Comparison of ENCODE assay signal across 33 cellular contexts in the genomic region with DNA sequence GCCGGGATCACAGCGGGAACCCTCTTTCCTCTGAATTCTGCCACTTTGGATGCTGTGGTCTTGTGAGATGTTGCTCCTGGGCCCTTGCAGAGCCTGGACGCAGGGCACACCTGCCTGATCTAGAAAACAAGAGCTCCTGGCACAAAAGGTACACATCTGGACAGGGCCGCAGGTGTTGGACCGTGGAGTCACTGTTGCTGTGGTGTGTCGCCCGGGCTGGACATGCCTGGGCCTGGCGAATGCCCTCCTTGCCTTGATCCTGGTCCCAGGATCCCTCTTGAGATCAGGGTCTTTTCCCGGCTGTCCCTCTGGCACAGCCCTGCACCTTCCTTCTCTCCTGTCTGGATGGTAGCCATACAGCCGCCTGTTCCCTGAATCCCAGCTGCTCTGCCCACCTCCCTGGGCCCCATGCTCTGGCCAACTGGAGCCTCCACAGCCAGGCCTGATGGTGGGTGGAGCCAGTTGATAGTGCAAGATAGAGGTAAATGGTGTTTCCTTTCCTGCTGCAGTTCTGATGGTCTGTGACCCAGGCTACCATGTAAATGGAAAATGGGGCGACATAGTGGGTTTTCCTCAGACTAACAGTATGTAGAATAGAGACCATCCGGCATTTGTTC. TPM values are rescaled to one million over a fixed set of nuclear protein-coding genes. Genes with fewer than 3 reads are reported as not detected.
DNase-seq lines count a peak whose midpoint lies in the region; ATAC-seq, FAIRE-seq and TF ChIP-seq lines count a peak whose summit lies in the region.
"Had no signal": no experiment of that assay in that cellular context is flagged by ENCODE, and none has a peak within 500 bp of the region (broad histone marks: within the 10 kb centered on the region; RNA-seq: fewer than 3 reads in every experiment).

No MANE protein-coding gene starts in this region.

- 0 out of 2 replicates have a peak overlapping the region, but pooled peaks have one; percentile 13 for H3K4me2 ChIP-seq in HepG2 (ENCODE audit: low read depth, low read length)
- H3K4me2 ChIP-seq: A549, smooth muscle cell had no signal

- intact Hi-C loops in HepG2 (cut with micrococcal nuclease; ENCODE audit: unreplicated experiment) (no loop called here), right lobe of liver (cut with DNase I) (no loop called here)

- DNase-seq in HepG2 (ENCODE audit: low spot score) (no peak), right lobe of liver (no peak), RWPE1 (ENCODE audit: low spot score) (no peak), NCI-H146 treated with DMSO at 0.1 percent for 48 hours (lab: John Stamatoyannopoulos, UW; ENCODE audit: unreplicated experiment) (no peak)
- no peak for DNase-seq in activated naive CD4-positive, alpha-beta T cell treated with anti-CD3 and anti-CD28 coated beads, Interleukin-2, amount 10 ng/mL, durations not matched to agents 7 days and 5 days
- no peak for DNase-seq in activated CD8-positive, alpha-beta T cell treated with anti-CD3 and anti-CD28 coated beads, Interleukin-2, amount 10 ng/mL, durations not matched to agents 7 days and 5 days
- DNase-seq: activated CD4-positive, alpha-beta memory T cell treated with anti-CD3 and anti-CD28 coated beads, Interleukin-2, amount 10 ng/mL, durations not matched to agents 7 days and 5 days; activated CD4-positive, CD25-positive, alpha-beta regulatory T cell treated with anti-CD3 and anti-CD28 coated beads, Interleukin-2, amount 50 U/mL, for 72 hours; activated naive CD8-positive, alpha-beta T cell treated with anti-CD3 and anti-CD28 coated beads, Interleukin-2, amount 10 ng/mL, durations not matched to agents 7 days and 5 days; AML-193; CD8-positive, alpha-beta memory T cell; cerebellar nuclear complex; DMS53; GDM1; HCEC 1CT; hypothalamus; immature natural killer cell; Karpas-422; left colon; NCI-H1694 treated with DMSO at 0.1 percent for 48 hours; retina; stimulated activated CD4-positive, alpha-beta T cell treated with anti-CD3 and anti-CD28 coated beads, Interleukin-1b, Interleukin-23, amount 100 ng/mL, for 48 hours; stimulated activated CD8-positive, alpha-beta memory T cell treated with anti-CD3 and anti-CD28 coated beads, Interleukin-4, amount 100 ng/mL, for 48 hours; stimulated activated naive CD8-positive, alpha-beta T cell treated with anti-CD3 and anti-CD28 coated beads, Interleukin-15, amount 100 ng/mL, for 72 hours had no signal

- peaks cover 91% of the 10 kb centered on the region for H3K79me2 ChIP-seq in HepG2 (ENCODE audit: insufficient read depth, low read length)

- in situ Hi-C loops in HepG2 (cut with HindIII; ENCODE audit: extremely low pct_ligation_motif_present, low pct_unique_long_range_greater_than_20kb), result no loop called here

- no peaks in the 10 kb centered on the region for H3K9me3 ChIP-seq in HepG2 (ENCODE audit: low read length)
- H3K9me3 ChIP-seq in right lobe of liver, result no peaks in the 10 kb centered on the region
- H3K9me3 ChIP-seq: A549, gastroesophageal sphincter, thyroid gland had no signal

- peaks cover 24% of the 10 kb centered on the region for H3K27me3 Mint-ChIP-seq in nephron (ENCODE audit: low read depth)
- peaks cover 93% of the 10 kb centered on the region for H3K27me3 Mint-ChIP-seq in activated naive CD4-positive, alpha-beta T cell treated with anti-CD3 and anti-CD28 coated beads, Interleukin-2, amount 10 ng/mL, durations not matched to agents 7 days and 5 days
- H3K27me3 Mint-ChIP-seq in activated CD8-positive, alpha-beta T cell treated with anti-CD3 and anti-CD28 coated beads, Interleukin-2, amount 10 ng/mL, durations not matched to agents 7 days and 5 days (ENCODE audit: low read depth), result peaks cover 51% of the 10 kb centered on the region

- no peak overlapping the region for H3K27ac ChIP-seq in HepG2 (ENCODE audit: extremely low read length, insufficient read depth, low read length)
- H3K27ac ChIP-seq in right lobe of liver, result no peak overlapping the region
- H3K27ac ChIP-seq in RWPE1, result peak overlapping the region; percentile 48
- H3K27ac ChIP-seq: A549, gastroesophageal sphincter had no signal

- peaks cover 29% of the 10 kb centered on the region for H3K36me3 Mint-ChIP-seq in nephron (ENCODE audit: low read depth)
- peaks cover 2% of the 10 kb centered on the region for H3K36me3 Mint-ChIP-seq in activated naive CD4-positive, alpha-beta T cell treated with anti-CD3 and anti-CD28 coated beads, Interleukin-2, amount 10 ng/mL, durations not matched to agents 7 days and 5 days
- peaks cover 3% of the 10 kb centered on the region for H3K36me3 Mint-ChIP-seq in activated CD8-positive, alpha-beta T cell treated with anti-CD3 and anti-CD28 coated beads, Interleukin-2, amount 10 ng/mL, durations not matched to agents 7 days and 5 days (ENCODE audit: low read depth)
- H3K36me3 Mint-ChIP-seq: activated naive CD8-positive, alpha-beta T cell treated with anti-CD3 and anti-CD28 coated beads, Interleukin-2, amount 10 ng/mL, durations not matched to agents 7 days and 5 days had no signal

- no peaks in the 10 kb centered on the region for H3K9me3 Mint-ChIP-seq in nephron
- no peaks in the 10 kb centered on the region for H3K9me3 Mint-ChIP-seq in activated naive CD4-positive, alpha-beta T cell treated with anti-CD3 and anti-CD28 coated beads, Interleukin-2, amount 10 ng/mL, durations not matched to agents 7 days and 5 days
- H3K9me3 Mint-ChIP-seq in activated CD8-positive, alpha-beta T cell treated with anti-CD3 and anti-CD28 coated beads, Interleukin-2, amount 10 ng/mL, durations not matched to agents 7 days and 5 days (ENCODE audit: insufficient read depth), result no peaks in the 10 kb centered on the region
- H3K9me3 Mint-ChIP-seq: activated CD4-positive, alpha-beta memory T cell treated with anti-CD3 and anti-CD28 coated beads, Interleukin-2, amount 10 ng/mL, durations not matched to agents 7 days and 5 days; activated naive CD8-positive, alpha-beta T cell treated with anti-CD3 and anti-CD28 coated beads, Interleukin-2, amount 10 ng/mL, durations not matched to agents 7 days and 5 days; activated T-helper 2 cell treated with anti-CD3 and anti-CD28 coated beads, Interferon-gamma antibody, Interleukin-2, Interleukin-4, amounts not matched to agents 10 μg/mL and 5 μg/mL and 100 μg/mL, durations not matched to agents 14 hours and 24 hours and 36 hours; CD8-positive, alpha-beta memory T cell; immature natural killer cell; stimulated activated naive CD8-positive, alpha-beta T cell treated with anti-CD3 and anti-CD28 coated beads, Interleukin-15, amount 100 ng/mL, for 72 hours; T-helper 1 cell treated with Interleukin-12 subunit alpha and Interleukin-12 subunit beta and Interleukin-4 antibody, amounts not matched to agents 30 μg/mL and 1 μg/mL, for 36 hours had no signal

- BruUV-seq in HepG2 (replicated peaks; lab: Mats Ljungman, UMichigan), result no TSS peak

- CTCF ChIA-PET in HepG2 (lab: Yijun Ruan, JAX; ENCODE audit: low intra/inter-chr PET ratio, low total read pairs), result no interaction called here
- CTCF ChIA-PET in RWPE1 (lab: Yijun Ruan, JAX), result no interaction called here
- CTCF ChIA-PET in activated naive CD4-positive, alpha-beta T cell treated with anti-CD3 and anti-CD28 coated beads, Interleukin-2, amount 10 ng/mL, durations not matched to agents 7 days and 5 days (lab: Charles Lee), result interaction anchor here (1.0 kb wide), 1 partner anchor 41 kb away, joined by 3 read pairs; no protein-coding TSS in a partner anchor
- CTCF ChIA-PET in activated CD8-positive, alpha-beta T cell treated with anti-CD3 and anti-CD28 coated beads, Interleukin-2, amount 10 ng/mL, durations not matched to agents 7 days and 5 days (lab: Charles Lee), result no interaction called here

- peaks cover 32% of the 10 kb centered on the region for H3K4me1 Mint-ChIP-seq in nephron
- peaks cover 14% of the 10 kb centered on the region for H3K4me1 Mint-ChIP-seq in activated naive CD4-positive, alpha-beta T cell treated with anti-CD3 and anti-CD28 coated beads, Interleukin-2, amount 10 ng/mL, durations not matched to agents 7 days and 5 days
- peaks cover 22% of the 10 kb centered on the region for H3K4me1 Mint-ChIP-seq in activated CD8-positive, alpha-beta T cell treated with anti-CD3 and anti-CD28 coated beads, Interleukin-2, amount 10 ng/mL, durations not matched to agents 7 days and 5 days (ENCODE audit: low read depth)

- H3K36me3 ChIP-seq in HepG2 (replicated peaks in 1 of 2; ENCODE audit: control insufficient read depth in 1 of 2, insufficient read depth in 2 of 2, low read length in 2 of 2) (peaks cover 27 to 61% of the 10 kb centered on the region in 2 experiments), right lobe of liver (no peaks in the 10 kb centered on the region)
- H3K36me3 ChIP-seq: thyroid gland had no signal

- POLR2A ChIA-PET in HepG2 (lab: Yijun Ruan, JAX), result interaction anchor here (1.0 to 2.2 kb wide), 6 partner anchors 17 to 123 kb away, joined by 3 to 15 read pairs (median 6); no protein-coding TSS in a partner anchor
- POLR2A ChIA-PET in RWPE1 (lab: Yijun Ruan, JAX; ENCODE audit: low non-redundant PET), result no interaction called here
- POLR2A ChIA-PET in activated CD8-positive, alpha-beta T cell treated with anti-CD3 and anti-CD28 coated beads, Interleukin-2, amount 10 ng/mL, durations not matched to agents 7 days and 5 days (lab: Charles Lee), result no interaction called here

- WGBS in HepG2 (ENCODE audit: low lambda C conversion rate), result 100% methylated on average over 7 of the region's 12 CpGs
- 87% methylated on average over 4 of the region's 12 CpGs for WGBS in right lobe of liver (ENCODE audit: insufficient coverage, low coverage, low lambda C conversion rate, missing lambda C conversion rate)

- peak overlapping the region; percentile 21 to 89 (median 25) for H3K4me3 Mint-ChIP-seq in nephron
- H3K4me3 Mint-ChIP-seq in activated naive CD4-positive, alpha-beta T cell treated with anti-CD3 and anti-CD28 coated beads, Interleukin-2, amount 10 ng/mL, durations not matched to agents 7 days and 5 days, result no peak overlapping the region
- no peak overlapping the region for H3K4me3 Mint-ChIP-seq in activated CD8-positive, alpha-beta T cell treated with anti-CD3 and anti-CD28 coated beads, Interleukin-2, amount 10 ng/mL, durations not matched to agents 7 days and 5 days
- H3K4me3 Mint-ChIP-seq: activated CD4-positive, alpha-beta memory T cell treated with anti-CD3 and anti-CD28 coated beads, Interleukin-2, amount 10 ng/mL, durations not matched to agents 7 days and 5 days; activated naive CD8-positive, alpha-beta T cell treated with anti-CD3 and anti-CD28 coated beads, Interleukin-2, amount 10 ng/mL, durations not matched to agents 7 days and 5 days; stimulated activated naive CD8-positive, alpha-beta T cell treated with anti-CD3 and anti-CD28 coated beads, Interleukin-15, amount 100 ng/mL, for 72 hours; T-helper 1 cell treated with Interleukin-12 subunit alpha and Interleukin-12 subunit beta and Interleukin-4 antibody, amounts not matched to agents 30 μg/mL and 1 μg/mL, for 36 hours had no signal

- H3K4me3 ChIP-seq in HepG2 (replicated peaks in 1 of 3; ENCODE audit: insufficient read depth in 1 of 3, low read depth in 2 of 3, low read length in 3 of 3) (no peak overlapping the region; a peak in 1 of 6 replicates), right lobe of liver (no peak overlapping the region)
- H3K4me3 ChIP-seq: A549, gastroesophageal sphincter, smooth muscle cell, thyroid gland had no signal

- peak overlapping the region in 1 of 3 experiments; percentile 36 for H3K27ac Mint-ChIP-seq in nephron
- H3K27ac Mint-ChIP-seq in activated naive CD4-positive, alpha-beta T cell treated with anti-CD3 and anti-CD28 coated beads, Interleukin-2, amount 10 ng/mL, durations not matched to agents 7 days and 5 days, result no peak overlapping the region
- H3K27ac Mint-ChIP-seq in activated CD8-positive, alpha-beta T cell treated with anti-CD3 and anti-CD28 coated beads, Interleukin-2, amount 10 ng/mL, durations not matched to agents 7 days and 5 days, result no peak overlapping the region
- H3K27ac Mint-ChIP-seq: activated CD4-positive, alpha-beta memory T cell treated with anti-CD3 and anti-CD28 coated beads, Interleukin-2, amount 10 ng/mL, durations not matched to agents 7 days and 5 days; activated naive CD8-positive, alpha-beta T cell treated with anti-CD3 and anti-CD28 coated beads, Interleukin-2, amount 10 ng/mL, durations not matched to agents 7 days and 5 days; activated T-helper 2 cell treated with anti-CD3 and anti-CD28 coated beads, Interferon-gamma antibody, Interleukin-2, Interleukin-4, amounts not matched to agents 10 μg/mL and 5 μg/mL and 100 μg/mL, durations not matched to agents 14 hours and 24 hours and 36 hours; stimulated activated naive CD8-positive, alpha-beta T cell treated with anti-CD3 and anti-CD28 coated beads, Interleukin-15, amount 100 ng/mL, for 72 hours; T-helper 1 cell treated with Interleukin-12 subunit alpha and Interleukin-12 subunit beta and Interleukin-4 antibody, amounts not matched to agents 30 μg/mL and 1 μg/mL, for 36 hours had no signal

- H3K27me3 ChIP-seq in HepG2 (ENCODE audit: control insufficient read depth in 1 of 2, insufficient read depth in 2 of 2, low read length in 2 of 2) (no peaks in the 10 kb centered on the region), right lobe of liver (no peaks in the 10 kb centered on the region)
- H3K27me3 ChIP-seq: gastroesophageal sphincter, thyroid gland had no signal

- H3K4me1 ChIP-seq in HepG2 (ENCODE audit: insufficient read depth, low read length) (peaks cover 72% of the 10 kb centered on the region), right lobe of liver (peaks cover 0 to 27% (median 5%) of the 10 kb centered on the region in 4 donors)

- ATAC-seq in HepG2 (no peak), right lobe of liver (no peak), HG02840 (IDR thresholded peaks at IDR 0.05; ENCODE audit: low FRiP score, unreplicated experiment) (no peak)
- no peak for ATAC-seq in activated CD8-positive, alpha-beta T cell treated with anti-CD3 and anti-CD28 coated beads, Interleukin-2, amount 10 ng/mL, durations not matched to agents 7 days and 5 days
- ATAC-seq: A549; gastroesophageal sphincter; left colon; stimulated activated naive CD8-positive, alpha-beta T cell treated with anti-CD3 and anti-CD28 coated beads, Interleukin-15, amount 100 ng/mL, for 72 hours had no signal

- H2AFZ ChIP-seq in HepG2 (ENCODE audit: low read length), result no peak overlapping the region

- peaks cover 79% of the 10 kb centered on the region for H4K20me1 ChIP-seq in HepG2 (ENCODE audit: insufficient read depth, low read length)

- no peak for FAIRE-seq in HepG2 (lab: Jason Lieb, UNC)
- FAIRE-seq: A549, astrocyte had no signal

- TF ChIP-seq POLR2A in HepG2 (IDR thresholded peaks at IDR 0.05; ENCODE audit: insufficient read depth in 1 of 2, low read depth in 2 of 2, low read length in 2 of 2) (no peak), right lobe of liver (IDR thresholded peaks at IDR 0.05) (no peak)

- TF ChIP-seq CTCF in HepG2 (CRISPR knock-in tag; IDR thresholded peaks at IDR 0.05) (no peak), right lobe of liver (IDR thresholded peaks at IDR 0.05) (no peak), RWPE1 (conservative IDR thresholded peaks at IDR 0.05; ENCODE audit: low read depth) (no peak), nephron (IDR thresholded peaks at IDR 0.05; ENCODE audit: unreplicated experiment in 3 of 3) (no peak)

- no peak overlapping the region for H3K9ac ChIP-seq in HepG2 (ENCODE audit: insufficient read depth, low read depth, low read length)

- no peak for TF ChIP-seq RAD21 in HepG2 (CRISPR knock-in tag; IDR thresholded peaks at IDR 0.05)

- TF ChIP-seq EP300 in HepG2 (IDR thresholded peaks at IDR 0.05; ENCODE audit: low read depth in 2 of 2, low read length in 2 of 2) (no peak), HepG2 (CRISPR knock-in tag; IDR thresholded peaks at IDR 0.05; ENCODE audit: borderline replicate concordance) (no peak)

RNA-seq across cellular contexts. Expression of a gene that starts 5.0 kb away (rescaled TPM):
- total RNA-seq in HepG2 (2016; rRNA removed; fragmentation: Illumina TruSeq; extraction: Trizol) (11.0 TPM in 2 replicates), right lobe of liver (10 to 100 TPM; 12.6 to 19.2 (median 14.9) TPM)
- total RNA-seq in HepG2 (2016; cell fraction: cytosol; rRNA removed; fragmentation: Illumina TruSeq; extraction: Trizol; ENCODE audit: low read depth), result 2.8 and 3.0 TPM in 2 replicates
- 9.5 and 11.3 TPM in 2 replicates for total RNA-seq in HepG2 (2016; cell fraction: insoluble cytoplasmic fraction; rRNA removed; fragmentation: Illumina TruSeq; extraction: Trizol)
- total RNA-seq in HepG2 (2016; cell fraction: membrane; rRNA removed; fragmentation: Illumina TruSeq; extraction: Trizol), result 15.4 and 15.8 TPM in 2 replicates
- total RNA-seq in HepG2 (2016; cell fraction: nucleus; rRNA removed; fragmentation: Illumina TruSeq; extraction: Trizol), result 14.9 TPM in 2 replicates
- 12.4 and 15.9 TPM in 2 replicates for polyA plus RNA-seq in HepG2 (2011; rRNA removed)
- polyA plus RNA-seq in HepG2 (2011; cell fraction: cytosol; rRNA removed), result 6.6 and 10.1 TPM in 2 replicates
- polyA plus RNA-seq in HepG2 (2011; cell fraction: nucleus; rRNA removed), result 47.8 and 59.4 TPM in 2 replicates
- polyA plus RNA-seq in HepG2 (2012), result 53.6 and 69.1 TPM in 2 replicates
- polyA plus RNA-seq in HepG2 (2016; cell fraction: cytosol; fragmentation: Illumina TruSeq; extraction: Trizol; ENCODE audit: low read depth), result 10.9 and 11.7 TPM in 2 replicates
- polyA plus RNA-seq in HepG2 (2016; cell fraction: insoluble cytoplasmic fraction; fragmentation: Illumina TruSeq; extraction: Trizol; ENCODE audit: low read depth), result 37.6 and 56.8 TPM in 2 replicates
- 44.1 and 44.7 TPM in 2 replicates for polyA plus RNA-seq in HepG2 (2016; cell fraction: membrane; fragmentation: Illumina TruSeq; extraction: Trizol; ENCODE audit: low read depth)
- polyA plus RNA-seq in HepG2 (2016; cell fraction: nucleus; fragmentation: Illumina TruSeq; extraction: Trizol; ENCODE audit: insufficient read depth, low read depth), result 75.1 and 80.7 TPM in 2 replicates
- 3.3 and 26.4 TPM in 2 replicates for polyA minus RNA-seq in HepG2 (2011; rRNA and poly(A)+ RNA removed; ENCODE audit: low replicate concordance)
- 29.5 and 30.0 TPM in 2 replicates for polyA minus RNA-seq in HepG2 (2011; cell fraction: cytosol; rRNA and poly(A)+ RNA removed)
- 15.2 and 15.5 TPM in 2 replicates for polyA minus RNA-seq in HepG2 (2011; cell fraction: nucleus; rRNA and poly(A)+ RNA removed)
- 1 to 10 TPM; 6.7 to 7.1 TPM for total RNA-seq in activated CD8-positive, alpha-beta T cell treated with anti-CD3 and anti-CD28 coated beads, Interleukin-2, amount 10 ng/mL, durations not matched to agents 7 days and 5 days

Comparison
In these comparisons a context has a peak if more than half of its experiments do, and no peak if none do; other contexts are left out.
1. H3K4me3 Mint-ChIP-seq: peak in nephron (3 of 3); none in activated naive CD4-positive, alpha-beta T cell treated with anti-CD3 and anti-CD28 coated beads, Interleukin-2, amount 10 ng/mL, durations not matched to agents 7 days and 5 days (single experiment) and activated CD8-positive, alpha-beta T cell treated with anti-CD3 and anti-CD28 coated beads, Interleukin-2, amount 10 ng/mL, durations not matched to agents 7 days and 5 days (single experiment).